Comparison of ENCODE assay signal across 22 cellular contexts in genomic region chr1:20663969-20664715, GRCh38. TPM values are rescaled to one million over a fixed set of nuclear protein-coding genes. Genes with fewer than 3 reads are reported as not detected.
"Had no signal": no experiment of that assay in that cellular context is flagged by ENCODE, and none has a peak within 500 bp of the region (broad histone marks: within the 10 kb centered on the region; RNA-seq: fewer than 3 reads in every experiment).

No MANE protein-coding gene starts in this region.

- H3K9me3 ChIP-seq: body of pancreas, gastrocnemius medialis, heart right ventricle, psoas muscle, stomach, testis, upper lobe of right lung had no signal

- ATAC-seq: activated naive CD4-positive, alpha-beta T cell treated with anti-CD3 and anti-CD28 coated beads, Interleukin-2, amount 50 U/mL, for 72 hours; body of pancreas; gastrocnemius medialis; heart right ventricle; left cardiac atrium; psoas muscle; sciatic nerve; upper lobe of right lung; WTC11 had no signal

- H3K27me3 ChIP-seq: body of pancreas, gastrocnemius medialis, heart right ventricle, stomach, testis, upper lobe of right lung had no signal

- H3K9me3 Mint-ChIP-seq: central memory CD8-positive, alpha-beta T cell had no signal

- H3K27me3 Mint-ChIP-seq: activated CD4-positive, alpha-beta memory T cell treated with anti-CD3 and anti-CD28 coated beads, Interleukin-2, amount 10 ng/mL, durations not matched to agents 7 days and 5 days; central memory CD8-positive, alpha-beta T cell had no signal

- H3K27ac Mint-ChIP-seq: activated CD4-positive, alpha-beta memory T cell treated with anti-CD3 and anti-CD28 coated beads, Interleukin-2, amount 10 ng/mL, durations not matched to agents 7 days and 5 days; WTC11 had no signal

- DNase-seq: activated CD4-positive, alpha-beta memory T cell treated with anti-CD3 and anti-CD28 coated beads, Interleukin-2, amount 10 ng/mL, durations not matched to agents 7 days and 5 days; activated CD4-positive, alpha-beta T cell treated with anti-CD3 and anti-CD28 coated beads for 4 hours; activated CD8-positive, alpha-beta memory T cell treated with anti-CD3 and anti-CD28 coated beads, Interleukin-2, amount 50 U/mL, for 4 hours; activated effector memory CD4-positive, alpha-beta T cell treated with anti-CD3 and anti-CD28 coated beads, Interleukin-2, amount 50 U/mL, for 16 hours; activated T-cell treated with anti-CD3 and anti-CD28 coated beads, Interleukin-2, amount 50 U/mL, for 48 hours; amygdala; body of pancreas; cortex of kidney; effector memory CD4-positive, alpha-beta T cell; gastrocnemius medialis; heart right ventricle; left cardiac atrium; occipital lobe; psoas muscle; stomach; T-helper 2 cell; testis; upper lobe of right lung had no signal

- H3K27ac ChIP-seq: body of pancreas, gastrocnemius medialis, heart right ventricle, psoas muscle, stomach, testis, upper lobe of right lung had no signal

- H3K36me3 ChIP-seq: gastrocnemius medialis had no signal

- H3K4me3 ChIP-seq: body of pancreas, gastrocnemius medialis, heart right ventricle, psoas muscle, stomach, testis, upper lobe of right lung had no signal

RNA-seq across cellular contexts. Expression of gene KIF17, which starts 53.7 kb away (rescaled TPM):
- total RNA-seq: activated CD4-positive, alpha-beta memory T cell treated with anti-CD3 and anti-CD28 coated beads, Interleukin-2, amount 10 ng/mL, durations not matched to agents 7 days and 5 days had no signal
